In genomic region chr17:75739801-75740200, GRCh38 we compare ENCODE assay signal across 21 cellular contexts. TPM values are rescaled to one million over a fixed set of nuclear protein-coding genes. Genes with fewer than 3 reads are reported as not detected.
DNase-seq lines count a peak whose midpoint lies in the region; ATAC-seq, FAIRE-seq and TF ChIP-seq lines count a peak whose summit lies in the region.
"Had no signal": no experiment of that assay in that cellular context is flagged by ENCODE, and none has a peak within 500 bp of the region (broad histone marks: within the 10 kb centered on the region; RNA-seq: fewer than 3 reads in every experiment).

No MANE protein-coding gene starts in this region.

- H3K27ac Mint-ChIP-seq in MCF 10A (ENCODE audit: low read depth, unreplicated experiment) (no peak overlapping the region), WTC11 (no peak overlapping the region)
- H3K27ac Mint-ChIP-seq: CD4-positive, alpha-beta memory T cell; HFFc6 had no signal

- peak overlapping the region; percentile 80 for H3K23ac ChIP-seq in neuronal stem cell (ENCODE audit: low read depth, low read length, poor library complexity)

- H3K18ac ChIP-seq in neuronal stem cell (ENCODE audit: low read length), result peak overlapping the region; percentile 64

- H3K4me3 ChIP-seq in mammary epithelial cell (replicated peaks in 1 of 3; ENCODE audit: insufficient read depth in 1 of 3, low read depth in 2 of 3, low read length in 3 of 3) (no peak overlapping the region), K562 (no peak overlapping the region), neuronal stem cell (ENCODE audit: low read length in 2 of 2) (no peak overlapping the region)
- H3K4me3 ChIP-seq in BLaER1 treated with 17β-estradiol and CSF1 and Interleukin-3, amounts not matched to agents 10 nM and 100 nM, result no peak overlapping the region
- H3K4me3 ChIP-seq: GM12878 had no signal

- H3K9me3 Mint-ChIP-seq in MCF 10A (ENCODE audit: unreplicated experiment) (no peaks in the 10 kb centered on the region), WTC11 (no peaks in the 10 kb centered on the region)
- H3K9me3 Mint-ChIP-seq: CD4-positive, alpha-beta memory T cell; HFFc6 had no signal

- peaks cover 4% of the 10 kb centered on the region for H3K9me1 ChIP-seq in K562 (ENCODE audit: control insufficient read depth, insufficient read depth, low read length)

- H3K4me1 Mint-ChIP-seq in MCF 10A (ENCODE audit: insufficient read depth, unreplicated experiment), result peaks cover 5% of the 10 kb centered on the region
- no peaks in the 10 kb centered on the region for H3K4me1 Mint-ChIP-seq in WTC11

- H4K8ac ChIP-seq in neuronal stem cell (ENCODE audit: low read depth, low read length), result no peak overlapping the region

- no peaks in the 10 kb centered on the region for H3K4me1 ChIP-seq in mammary epithelial cell (ENCODE audit: insufficient read depth, low read length)
- H3K4me1 ChIP-seq in BLaER1 treated with 17β-estradiol and CSF1 and Interleukin-3, amounts not matched to agents 10 nM and 100 nM, result peaks cover 17 to 57% (median 31%) of the 10 kb centered on the region in 10 experiments
- peaks cover 0 to 48% of the 10 kb centered on the region in 2 experiments; a peak in 2 of 5 replicates for H3K4me1 ChIP-seq in K562 (replicated peaks in 1 of 2; ENCODE audit: control insufficient read depth in 2 of 2, insufficient read depth in 2 of 2, low read length in 2 of 2)
- H3K4me1 ChIP-seq in neuronal stem cell (ENCODE audit: control insufficient read depth in 2 of 2, insufficient read depth in 1 of 2, low read depth in 1 of 2, low read length in 2 of 2), result peaks cover 0 to 5% of the 10 kb centered on the region in 2 donors
- H3K4me1 ChIP-seq: BE2C had no signal

- H3K4me2 ChIP-seq in mammary epithelial cell (ENCODE audit: insufficient read depth, low read depth, low read length) (no peak overlapping the region), K562 (ENCODE audit: insufficient read depth, low read length) (no peak overlapping the region), neuronal stem cell (ENCODE audit: insufficient read depth, low read length, poor library complexity, severe bottlenecking) (no peak overlapping the region)
- H3K4me2 ChIP-seq in BLaER1 treated with 17β-estradiol and CSF1 and Interleukin-3, amounts not matched to agents 10 nM and 100 nM, result peak overlapping the region in 3 of 11 experiments; percentile 77 to 88 (median 78); a peak in 2 of 22 replicates

- H3K79me1 ChIP-seq in neuronal stem cell (ENCODE audit: low read depth, low read length), result peaks cover 4% of the 10 kb centered on the region

- CTCF ChIA-PET in mammary epithelial cell (lab: Charles Lee; ENCODE audit: low non-redundant PET) (no interaction called here), MCF 10A (lab: Yijun Ruan, JAX) (interaction anchor here (0.6 kb wide), 1 partner anchor 46 kb away, joined by 3 read pairs; no protein-coding TSS in a partner anchor), K562 (lab: Yijun Ruan, JAX; ENCODE audit: low intra/inter-chr PET ratio) (no interaction called here), WTC11 (lab: Charles Lee) (interaction anchor here (1.2 to 3.6 kb wide), 4 partner anchors 14 to 257 kb away, joined by 3 to 27 read pairs (median 6); partner anchors contain the start of gene SMIM5)

- no peak for TF ChIP-seq EP300 in K562 (IDR thresholded peaks at IDR 0.05; ENCODE audit: low read length)

- no peak overlapping the region for H4K91ac ChIP-seq in neuronal stem cell (ENCODE audit: low read depth, low read length, poor library complexity)

- ATAC-seq in K562, result no peak
- ATAC-seq in HG03159 (IDR thresholded peaks at IDR 0.05; ENCODE audit: unreplicated experiment), result no peak
- ATAC-seq in HG02623 (IDR thresholded peaks at IDR 0.05; ENCODE audit: unreplicated experiment), result no peak
- ATAC-seq in WTC11, result no peak
- ATAC-seq: GM12878 had no signal

- peak overlapping the region; percentile 53 for H3K4ac ChIP-seq in neuronal stem cell (ENCODE audit: low read length)

- H4K20me1 ChIP-seq in mammary epithelial cell (ENCODE audit: insufficient read depth, low read length), result peaks cover 12% of the 10 kb centered on the region
- no peaks in the 10 kb centered on the region for H4K20me1 ChIP-seq in BLaER1 treated with 17β-estradiol and CSF1 and Interleukin-3, amounts not matched to agents 10 nM and 100 nM
- H4K20me1 ChIP-seq in K562 (replicated peaks; ENCODE audit: control insufficient read depth, insufficient read depth, low read length), result peaks cover 3% of the 10 kb centered on the region; the same call in 1 of the 2 replicates

- H2BK120ac ChIP-seq in neuronal stem cell (ENCODE audit: low read depth, low read length), result no peak overlapping the region

- H3K27me3 ChIP-seq in mammary epithelial cell (ENCODE audit: insufficient read depth, low read length) (no peaks in the 10 kb centered on the region), K562 (ENCODE audit: control insufficient read depth in 2 of 2, insufficient read depth in 2 of 2, low read length in 2 of 2) (peaks cover 0 to 8% of the 10 kb centered on the region in 2 experiments; a peak in 2 of 5 replicates), neuronal stem cell (ENCODE audit: control insufficient read depth in 3 of 3, insufficient read depth in 3 of 3, low read depth in 1 of 3, low read length in 3 of 3) (peaks cover 0 to 11% (median 0%) of the 10 kb centered on the region in 3 experiments)
- H3K27me3 ChIP-seq in BLaER1 treated with 17β-estradiol and CSF1 and Interleukin-3, amounts not matched to agents 10 nM and 100 nM, result no peaks in the 10 kb centered on the region
- H3K27me3 ChIP-seq: BE2C had no signal

- intact Hi-C loops in mammary epithelial cell (cut with micrococcal nuclease), result no loop called here
- intact Hi-C loops in MCF 10A (cut with micrococcal nuclease), result no loop called here
- intact Hi-C loops in K562 (cut with micrococcal nuclease), result no loop called here

- H2BK5ac ChIP-seq in neuronal stem cell (ENCODE audit: low read length), result peak overlapping the region; percentile 94

- no peak for TF ChIP-seq POLR2A in K562 (conservative IDR thresholded peaks at IDR 0.05)

- H3K79me2 ChIP-seq in mammary epithelial cell (ENCODE audit: insufficient read depth, low read length) (peaks cover 90% of the 10 kb centered on the region), K562 (ENCODE audit: control insufficient read depth, insufficient read depth, low read length) (no peaks in the 10 kb centered on the region)

- POLR2A ChIA-PET in MCF 10A (lab: Yijun Ruan, JAX) (interaction anchor here (0.7 to 28.4 kb wide), 4 partner anchors 9 to 57 kb away, joined by 3 to 748 read pairs (median 4); no protein-coding TSS in a partner anchor), K562 (lab: Yijun Ruan, JAX) (no interaction called here), WTC11 (lab: Charles Lee) (no interaction called here)

- FAIRE-seq in K562 (lab: Jason Lieb, UNC), result no peak
- FAIRE-seq: GM12878 had no signal

- no peaks in the 10 kb centered on the region for H3K9me3 ChIP-seq in mammary epithelial cell (replicated peaks; ENCODE audit: insufficient read depth, low read length)
- H3K9me3 ChIP-seq in BLaER1 treated with 17β-estradiol and CSF1 and Interleukin-3, amounts not matched to agents 10 nM and 100 nM (replicated peaks in 1 of 11), result no peaks in the 10 kb centered on the region
- no peaks in the 10 kb centered on the region for H3K9me3 ChIP-seq in K562 (replicated peaks; ENCODE audit: control insufficient read depth, insufficient read depth, low read depth, low read length)
- no peaks in the 10 kb centered on the region for H3K9me3 ChIP-seq in neuronal stem cell (replicated peaks in 1 of 2; ENCODE audit: control insufficient read depth in 2 of 2, insufficient read depth in 1 of 2, low read depth in 1 of 2, low read length in 2 of 2)
- H3K9me3 ChIP-seq: BE2C had no signal

- peak overlapping the region; percentile 71 for H3K14ac ChIP-seq in neuronal stem cell (ENCODE audit: low read length)

- peak overlapping the region; percentile 92 for H2BK15ac ChIP-seq in neuronal stem cell (ENCODE audit: low read length)

- dilution Hi-C loops in mammary epithelial cell (cut with HindIII; ENCODE audit: low sequenced_read_pairs), result loop anchor here (5.0 kb wide), 1 partner anchor 48 kb away; no protein-coding TSS in a partner anchor

- BruUV-seq in mammary epithelial cell (replicated peaks; lab: Mats Ljungman, UMichigan) (TSS peak; percentile 16), MCF 10A (replicated peaks; lab: Mats Ljungman, UMichigan) (no TSS peak), K562 (replicated peaks; lab: Mats Ljungman, UMichigan) (no TSS peak)

- peak overlapping the region; percentile 81 for H2AK5ac ChIP-seq in neuronal stem cell (ENCODE audit: low read depth, low read length)

- peaks cover 94% of the 10 kb centered on the region for H3K36me3 Mint-ChIP-seq in MCF 10A (ENCODE audit: insufficient read depth, unreplicated experiment)
- no peaks in the 10 kb centered on the region for H3K36me3 Mint-ChIP-seq in WTC11
- H3K36me3 Mint-ChIP-seq: CD4-positive, alpha-beta memory T cell had no signal

- no peak for TF ChIP-seq CTCF in mammary epithelial cell (conservative IDR thresholded peaks at IDR 0.05 in 1 of 2, IDR thresholded peaks at IDR 0.05 in 1 of 2; ENCODE audit: extremely low read depth in 1 of 2, insufficient read depth in 1 of 2, low read depth in 1 of 2, low read length in 2 of 2)
- TF ChIP-seq CTCF in MCF 10A (IDR thresholded peaks at IDR 0.05; ENCODE audit: unreplicated experiment), result no peak
- TF ChIP-seq CTCF in K562 (IDR thresholded peaks at IDR 0.05 in 2 of 3, conservative IDR thresholded peaks at IDR 0.05 in 1 of 3; ENCODE audit: insufficient read depth in 2 of 3, low read depth in 1 of 3, low read length in 3 of 3), result no peak
- no peak for TF ChIP-seq CTCF in WTC11 (IDR thresholded peaks at IDR 0.05)

- DNase-seq in mammary epithelial cell (no peak), MCF 10A (ENCODE audit: unreplicated experiment) (no peak), K562 (ENCODE audit: extremely low read depth in 1 of 4, low spot score in 3 of 4) (no peak), neuronal stem cell (ENCODE audit: low spot score) (no peak), WTC11 (ENCODE audit: low spot score) (no peak)
- DNase-seq: 8988T; ACHN; BE2C; CD4-positive, alpha-beta memory T cell; DMS153; DND-41; EL; GOT3; H7; HFFc6 had no signal

- H3K4me3 Mint-ChIP-seq in MCF 10A (ENCODE audit: unreplicated experiment) (no peak overlapping the region), WTC11 (no peak overlapping the region)
- H3K4me3 Mint-ChIP-seq: CD4-positive, alpha-beta memory T cell; HFFc6 had no signal

- no peak for TF ChIP-seq RAD21 in K562 (CRISPR knock-in tag; conservative IDR thresholded peaks at IDR 0.05 in 1 of 2, IDR thresholded peaks at IDR 0.05 in 1 of 2)

- no peak overlapping the region for H3K9ac ChIP-seq in mammary epithelial cell (ENCODE audit: insufficient read depth, low read length)
- no peak overlapping the region; a peak in 2 of 22 replicates for H3K9ac ChIP-seq in BLaER1 treated with 17β-estradiol and CSF1 and Interleukin-3, amounts not matched to agents 10 nM and 100 nM
- peak overlapping the region in 1 of 2 experiments; percentile 68; a peak in 2 of 4 replicates for H3K9ac ChIP-seq in K562 (ENCODE audit: insufficient read depth in 1 of 2, low read depth in 2 of 2, low read length in 2 of 2)
- H3K9ac ChIP-seq in neuronal stem cell (ENCODE audit: low read depth, low read length, poor library complexity), result no peak overlapping the region

- in situ Hi-C loops in mammary epithelial cell (cut with MboI; ENCODE audit: low sequenced_read_pairs in 2 of 2), result loop anchor here in 1 of 2 donors (10.0 kb wide), 1 partner anchor 65 kb away; no protein-coding TSS in a partner anchor
- in situ Hi-C loops in K562 (cut with MboI), result no loop called here

- peak overlapping the region; percentile 90 for H2BK12ac ChIP-seq in neuronal stem cell (ENCODE audit: low read length)

- H3K36me3 ChIP-seq in mammary epithelial cell (ENCODE audit: insufficient read depth, low read length) (peaks cover 68% of the 10 kb centered on the region), K562 (ENCODE audit: control insufficient read depth, insufficient read depth, low read length) (no peaks in the 10 kb centered on the region), neuronal stem cell (replicated peaks in 1 of 2; ENCODE audit: control insufficient read depth in 2 of 2, insufficient read depth in 2 of 2, low read length in 2 of 2) (no peaks in the 10 kb centered on the region)
- no peaks in the 10 kb centered on the region for H3K36me3 ChIP-seq in BLaER1 treated with 17β-estradiol and CSF1 and Interleukin-3, amounts not matched to agents 10 nM and 100 nM
- H3K36me3 ChIP-seq: BE2C had no signal

- H3K27me3 Mint-ChIP-seq in MCF 10A (ENCODE audit: insufficient read depth, unreplicated experiment), result no peaks in the 10 kb centered on the region
- no peaks in the 10 kb centered on the region for H3K27me3 Mint-ChIP-seq in WTC11 (ENCODE audit: low read depth)
- H3K27me3 Mint-ChIP-seq: CD4-positive, alpha-beta memory T cell had no signal

- 87% methylated on average over 10 of the region's 14 CpGs for WGBS in mammary epithelial cell (ENCODE audit: low coverage, missing lambda C conversion rate)
- 28% methylated on average over 14 of the region's 14 CpGs for WGBS in K562 (ENCODE audit: insufficient coverage, low coverage, missing lambda C conversion rate)
- no CpG with 5 or more reads among the region's 14 CpGs for WGBS in neuronal stem cell (ENCODE audit: extremely low coverage in 2 of 2, insufficient read length in 2 of 2, insufficient replicate concordance in 1 of 2), 2 donors

- H3K27ac ChIP-seq in mammary epithelial cell (ENCODE audit: insufficient read depth, low read depth, low read length) (no peak overlapping the region), K562 (ENCODE audit: extremely low read depth, low read depth, low read length) (no peak overlapping the region), neuronal stem cell (replicated peaks; ENCODE audit: low read length) (no peak overlapping the region)
- peak overlapping the region in 6 of 11 experiments; percentile 28 to 90 (median 82); a peak in 10 of 22 replicates for H3K27ac ChIP-seq in BLaER1 treated with 17β-estradiol and CSF1 and Interleukin-3, amounts not matched to agents 10 nM and 100 nM
- H3K27ac ChIP-seq: C4-2B had no signal

- H2AFZ ChIP-seq in mammary epithelial cell (ENCODE audit: low read depth, low read length) (no peak overlapping the region), K562 (ENCODE audit: low read depth, low read length) (no peak overlapping the region), neuronal stem cell (ENCODE audit: low read length) (no peak overlapping the region)

RNA-seq across cellular contexts. Expression of gene ITGB4, which starts 18.5 kb away (rescaled TPM):
- total RNA-seq in mammary epithelial cell (1,000 to 10,000 TPM; 2,525 to 2,618 TPM), MCF 10A (2022) (727 and 1,054 TPM in 2 replicates), K562 (2014; rRNA removed) (0.05 and 0.82 TPM in 2 replicates), K562 (2014; rRNA removed; fragmentation: Illumina TruSeq; extraction: Trizol) (not detected in 2 replicates), K562 (2015; rRNA removed; fragmentation: Illumina TruSeq; extraction: Trizol) (0.25 and 0.26 TPM in 2 replicates), K562 (2021) (0.89 and 2.8 TPM in 2 replicates), WTC11 (2021) (9.5 to 11.2 TPM (median 10.6 TPM) in 3 replicates)
- polyA plus RNA-seq in mammary epithelial cell (1,059 TPM), K562 (2011; rRNA removed) (0.95 and 1.3 TPM in 2 replicates), K562 (2014; fragmentation: Illumina TruSeq; extraction: Trizol) (0.58 and 0.86 TPM in 2 replicates), K562 (2014; fragmentation: Nextera tagmentation; extraction: Ambion mirVana) (not detected), K562 (2014; rRNA removed) (0.93 and 1.2 TPM in 2 replicates)
- polyA minus RNA-seq in mammary epithelial cell, result 2,510 TPM
- 0.84 and 1.1 TPM in 2 replicates for total RNA-seq in K562 (2011; cell fraction: chromatin; rRNA removed; ENCODE audit: low replicate concordance)
- total RNA-seq in K562 (2011; cell fraction: nucleolus; rRNA removed), result 1.7 and 2.4 TPM in 2 replicates
- 1.4 and 1.9 TPM in 2 replicates for total RNA-seq in K562 (2011; cell fraction: nucleoplasm; rRNA removed)
- 1.1 and 2.0 TPM in 2 replicates for polyA plus RNA-seq in K562 (2011; cell fraction: cytosol; rRNA removed)
- polyA plus RNA-seq in K562 (2011; cell fraction: nucleus; rRNA removed), result 2.3 and 2.6 TPM in 2 replicates
- 1.9 and 4.1 TPM in 2 replicates for polyA plus RNA-seq in K562 (2012)
- 0.24 and 0.32 TPM in 2 replicates for polyA minus RNA-seq in K562 (2011; rRNA and poly(A)+ RNA removed)
- 3.4 and 4.2 TPM in 2 replicates for polyA minus RNA-seq in K562 (2011; cell fraction: cytosol; rRNA and poly(A)+ RNA removed)
- polyA minus RNA-seq in K562 (2011; cell fraction: nucleus; rRNA and poly(A)+ RNA removed), result 0.89 and 1.2 TPM in 2 replicates
- polyA plus RNA-seq in neuronal stem cell (2013, experiment 1 of 2), result 1.5 TPM
- 2.0 TPM for polyA plus RNA-seq in neuronal stem cell (2013, experiment 2 of 2)
- total RNA-seq: G401 had no signal

RNA-seq across cellular contexts. Expression of gene GALK1, which starts 25.2 kb away (rescaled TPM):
- 1 to 10 TPM; 1.5 to 3.0 TPM for total RNA-seq in mammary epithelial cell
- polyA plus RNA-seq in mammary epithelial cell, result 3.8 TPM
- not detected for polyA minus RNA-seq in mammary epithelial cell
- total RNA-seq in MCF 10A (2022), result 8.7 and 9.8 TPM in 2 replicates
- 12.6 and 46.2 TPM in 2 replicates for total RNA-seq in K562 (2011; cell fraction: chromatin; rRNA removed; ENCODE audit: low replicate concordance)
- 46.2 and 53.6 TPM in 2 replicates for total RNA-seq in K562 (2011; cell fraction: nucleolus; rRNA removed)
- 21.6 and 27.1 TPM in 2 replicates for total RNA-seq in K562 (2011; cell fraction: nucleoplasm; rRNA removed)
- total RNA-seq in K562 (2014; rRNA removed), result 51.6 and 58.5 TPM in 2 replicates
- 2.2 and 4.2 TPM in 2 replicates for total RNA-seq in K562 (2014; rRNA removed; fragmentation: Illumina TruSeq; extraction: Trizol)
- total RNA-seq in K562 (2015; rRNA removed; fragmentation: Illumina TruSeq; extraction: Trizol), result 23.2 and 23.4 TPM in 2 replicates
- total RNA-seq in K562 (2021), result 41.6 and 46.7 TPM in 2 replicates
- polyA plus RNA-seq in K562 (2011; rRNA removed), result 17.4 and 31.4 TPM in 2 replicates
- 40.3 and 101 TPM in 2 replicates for polyA plus RNA-seq in K562 (2011; cell fraction: cytosol; rRNA removed)
- polyA plus RNA-seq in K562 (2011; cell fraction: nucleus; rRNA removed), result 71.0 and 91.6 TPM in 2 replicates
- polyA plus RNA-seq in K562 (2012), result 29.9 and 60.2 TPM in 2 replicates
- 6.1 and 15.8 TPM in 2 replicates for polyA plus RNA-seq in K562 (2014; fragmentation: Illumina TruSeq; extraction: Trizol)
- polyA plus RNA-seq in K562 (2014; fragmentation: Nextera tagmentation; extraction: Ambion mirVana), result 1 to 10 TPM in 1 of 2 experiments, under 1 TPM in 1; 0.45 to 2.1 TPM
- polyA plus RNA-seq in K562 (2014; rRNA removed), result 36.4 and 40.3 TPM in 2 replicates
- polyA minus RNA-seq in K562 (2011; rRNA and poly(A)+ RNA removed), result 7.4 and 9.8 TPM in 2 replicates
- 23.4 and 30.8 TPM in 2 replicates for polyA minus RNA-seq in K562 (2011; cell fraction: cytosol; rRNA and poly(A)+ RNA removed)
- 18.3 and 25.1 TPM in 2 replicates for polyA minus RNA-seq in K562 (2011; cell fraction: nucleus; rRNA and poly(A)+ RNA removed)
- polyA plus RNA-seq in neuronal stem cell (2013, experiment 1 of 2), result 20.1 TPM
- polyA plus RNA-seq in neuronal stem cell (2013, experiment 2 of 2), result 18.5 TPM
- 42.2 to 49.9 TPM (median 49.4 TPM) in 3 replicates for total RNA-seq in WTC11 (2021)

RNA-seq across cellular contexts. Expression of gene UNK, which starts 44.8 kb away (rescaled TPM):
- 10 to 100 TPM; 15.2 to 15.8 TPM for total RNA-seq in mammary epithelial cell
- polyA plus RNA-seq in mammary epithelial cell, result 10.3 TPM
- 4.2 TPM for polyA minus RNA-seq in mammary epithelial cell
- total RNA-seq in MCF 10A (2022), result 12.3 and 16.0 TPM in 2 replicates
- 112 and 148 TPM in 2 replicates for total RNA-seq in K562 (2011; cell fraction: chromatin; rRNA removed; ENCODE audit: low replicate concordance)
- total RNA-seq in K562 (2011; cell fraction: nucleolus; rRNA removed), result 60.9 and 67.9 TPM in 2 replicates
- total RNA-seq in K562 (2011; cell fraction: nucleoplasm; rRNA removed), result 116 and 161 TPM in 2 replicates
- total RNA-seq in K562 (2014; rRNA removed), result 12.8 and 16.0 TPM in 2 replicates
- 24.8 and 27.6 TPM in 2 replicates for total RNA-seq in K562 (2014; rRNA removed; fragmentation: Illumina TruSeq; extraction: Trizol)
- 25.8 and 27.7 TPM in 2 replicates for total RNA-seq in K562 (2015; rRNA removed; fragmentation: Illumina TruSeq; extraction: Trizol)
- 22.2 and 26.7 TPM in 2 replicates for total RNA-seq in K562 (2021)
- polyA plus RNA-seq in K562 (2011; rRNA removed), result 38.6 and 38.7 TPM in 2 replicates
- polyA plus RNA-seq in K562 (2011; cell fraction: cytosol; rRNA removed), result 17.7 and 26.9 TPM in 2 replicates
- 31.3 and 35.3 TPM in 2 replicates for polyA plus RNA-seq in K562 (2011; cell fraction: nucleus; rRNA removed)
- 20.2 and 24.9 TPM in 2 replicates for polyA plus RNA-seq in K562 (2012)
- 36.5 and 38.1 TPM in 2 replicates for polyA plus RNA-seq in K562 (2014; fragmentation: Illumina TruSeq; extraction: Trizol)
- 10 to 100 TPM; 13.7 to 18.8 TPM for polyA plus RNA-seq in K562 (2014; fragmentation: Nextera tagmentation; extraction: Ambion mirVana)
- 24.2 and 25.4 TPM in 2 replicates for polyA plus RNA-seq in K562 (2014; rRNA removed)
- 25.3 and 43.9 TPM in 2 replicates for polyA minus RNA-seq in K562 (2011; rRNA and poly(A)+ RNA removed)
- 6.6 and 14.4 TPM in 2 replicates for polyA minus RNA-seq in K562 (2011; cell fraction: cytosol; rRNA and poly(A)+ RNA removed)
- 17.8 and 34.1 TPM in 2 replicates for polyA minus RNA-seq in K562 (2011; cell fraction: nucleus; rRNA and poly(A)+ RNA removed)
- 25.1 TPM for polyA plus RNA-seq in neuronal stem cell (2013, experiment 1 of 2)
- polyA plus RNA-seq in neuronal stem cell (2013, experiment 2 of 2), result 26.8 TPM
- total RNA-seq in WTC11 (2021), result 35.0 to 37.8 TPM (median 35.4 TPM) in 3 replicates

Comparison
In these comparisons a context has a peak if more than half of its experiments do, and no peak if none do; other contexts are left out.
1. CTCF ChIA-PET loops: an anchor here in MCF 10A (0.6 kb wide) and WTC11 (1.2 to 3.6 kb wide); none called in mammary epithelial cell and K562.
2. H3K27ac ChIP-seq: peak in BLaER1 treated with 17β-estradiol and CSF1 and Interleukin-3, amounts not matched to agents 10 nM and 100 nM (6 of 11); none in mammary epithelial cell (single experiment), K562 (single experiment) and neuronal stem cell (single experiment).
3. RNA of gene ITGB4, which starts 18.5 kb away (total RNA-seq): 2,525 to 2,618 TPM in mammary epithelial cell and 727 to 1,054 TPM in MCF 10A; 9.5 to 11.2 TPM in WTC11 and 0.05 to 2.8 TPM in K562; every median in the first group is over 10 times any median in the second.